8 cellular contexts compared by ENCODE assay signal in genomic region chr19:7534531-7534980, GRCh38. TPM values are rescaled to one million over a fixed set of nuclear protein-coding genes. Genes with fewer than 3 reads are reported as not detected.
A peak's percentile ranks its signal among the peaks of the same experiment; 100 is the strongest.
DNase-seq lines count a peak whose midpoint lies in the region; ATAC-seq and TF ChIP-seq lines count a peak whose summit lies in the region.

No MANE protein-coding gene starts in this region.

- DNase-seq in 8988T, result peak; percentile 73
- DNase-seq in GM12864 (ENCODE audit: low read depth), result no peak
- DNase-seq in MM.1S, result peak; percentile 39
- DNase-seq in activated CD4-positive, alpha-beta T cell treated with anti-CD3 and anti-CD28 coated beads, Interleukin-2, amount 50 U/mL, for 1 hour, result peak; percentile 24
- DNase-seq in epithelial cell of esophagus (ENCODE audit: low read depth), result peak; percentile 59
- DNase-seq in mesothelial cell of epicardium (ENCODE audit: low spot score in 2 of 2, unreplicated experiment in 2 of 2), result peak in 1 of 2 experiments; percentile 69

- no peaks in the 10 kb centered on the region for H3K9me2 ChIP-seq in MM.1S (replicated peaks; ENCODE audit: insufficient read depth, low read length)

- H3K4me1 Mint-ChIP-seq in mesothelial cell of epicardium, result peaks cover 7% of the 10 kb centered on the region
- H3K4me1 Mint-ChIP-seq in stimulated activated naive CD8-positive, alpha-beta T cell treated with anti-CD3 and anti-CD28 coated beads, Interleukin-15, Interleukin-2, amounts not matched to agents 100 ng/mL and 50 ng/mL, for 24 hours (ENCODE audit: low read depth), result peaks cover 23% of the 10 kb centered on the region

- H3K4me1 ChIP-seq in MM.1S (ENCODE audit: low read length), result peaks cover 5% of the 10 kb centered on the region

- H3K36me3 ChIP-seq in MM.1S (replicated peaks; ENCODE audit: insufficient read depth, low read length), result no peaks in the 10 kb centered on the region

- peak overlapping the region; percentile 66; the same call in 1 of the 2 replicates for H3K9ac ChIP-seq in MM.1S (ENCODE audit: low read length)

- H3F3A ChIP-seq in MM.1S (ENCODE audit: insufficient read depth, low read length), result 0 out of 2 replicates have a peak, but pooled peaks cover 2% of the 10 kb centered on the region

- H3K27ac ChIP-seq in MM.1S (ENCODE audit: low read length), result peak overlapping the region; percentile 1; the same call in 1 of the 2 replicates

- no peak for ATAC-seq in HG03460 (IDR thresholded peaks at IDR 0.05; ENCODE audit: unreplicated experiment)

- H3K4me3 Mint-ChIP-seq in mesothelial cell of epicardium, result peak overlapping the region; percentile 94
- peak overlapping the region; percentile 94 for H3K4me3 Mint-ChIP-seq in stimulated activated naive CD8-positive, alpha-beta T cell treated with anti-CD3 and anti-CD28 coated beads, Interleukin-15, Interleukin-2, amounts not matched to agents 100 ng/mL and 50 ng/mL, for 24 hours

- no peaks in the 10 kb centered on the region for H3K79me2 ChIP-seq in MM.1S (ENCODE audit: low read length)

- peak overlapping the region; percentile 98 for H3K27ac Mint-ChIP-seq in mesothelial cell of epicardium
- peak overlapping the region; percentile 83 for H3K27ac Mint-ChIP-seq in stimulated activated naive CD8-positive, alpha-beta T cell treated with anti-CD3 and anti-CD28 coated beads, Interleukin-15, Interleukin-2, amounts not matched to agents 100 ng/mL and 50 ng/mL, for 24 hours

- H2AFZ ChIP-seq in MM.1S (ENCODE audit: low read length), result peak overlapping the region; percentile 91

- H3K4me3 ChIP-seq in GM12864 (ENCODE audit: low read depth, low read length), result peak overlapping the region; percentile 91
- peak overlapping the region; percentile 94 for H3K4me3 ChIP-seq in MM.1S (ENCODE audit: low read length)
- H3K4me3 ChIP-seq in epithelial cell of esophagus (ENCODE audit: low read length), result peak overlapping the region; percentile 93

- peaks cover 10% of the 10 kb centered on the region for H3K36me3 Mint-ChIP-seq in mesothelial cell of epicardium
- peaks cover 18% of the 10 kb centered on the region for H3K36me3 Mint-ChIP-seq in stimulated activated naive CD8-positive, alpha-beta T cell treated with anti-CD3 and anti-CD28 coated beads, Interleukin-15, Interleukin-2, amounts not matched to agents 100 ng/mL and 50 ng/mL, for 24 hours (ENCODE audit: low read depth)

- TF ChIP-seq CTCF in GM12864 (IDR thresholded peaks at IDR 0.05; ENCODE audit: low read depth, low read length, missing control alignments), result no peak
- no peak for TF ChIP-seq CTCF in MM.1S (IDR thresholded peaks at IDR 0.05; ENCODE audit: low read length)
- TF ChIP-seq CTCF in epithelial cell of esophagus (IDR thresholded peaks at IDR 0.05; ENCODE audit: insufficient read depth, low read depth, low read length, missing control alignments), result no peak
- TF ChIP-seq CTCF in mesothelial cell of epicardium (IDR thresholded peaks at IDR 0.05; ENCODE audit: unreplicated experiment), result no peak

- H3K27me3 ChIP-seq in MM.1S (replicated peaks; ENCODE audit: insufficient read depth, low read length), result no peaks in the 10 kb centered on the region

- no peaks in the 10 kb centered on the region for H4K20me1 ChIP-seq in MM.1S (ENCODE audit: insufficient read depth, low read length)

- H3K27me3 Mint-ChIP-seq in mesothelial cell of epicardium (ENCODE audit: low read depth), result no peaks in the 10 kb centered on the region
- no peaks in the 10 kb centered on the region for H3K27me3 Mint-ChIP-seq in stimulated activated naive CD8-positive, alpha-beta T cell treated with anti-CD3 and anti-CD28 coated beads, Interleukin-15, Interleukin-2, amounts not matched to agents 100 ng/mL and 50 ng/mL, for 24 hours

- H3K4me2 ChIP-seq in MM.1S (ENCODE audit: low read depth, low read length), result peak overlapping the region; percentile 91

- H3K9me3 ChIP-seq in MM.1S (replicated peaks; ENCODE audit: insufficient read depth, low read length), result no peaks in the 10 kb centered on the region

- H3K9me3 Mint-ChIP-seq in mesothelial cell of epicardium, result no peaks in the 10 kb centered on the region
- H3K9me3 Mint-ChIP-seq in stimulated activated naive CD8-positive, alpha-beta T cell treated with anti-CD3 and anti-CD28 coated beads, Interleukin-15, Interleukin-2, amounts not matched to agents 100 ng/mL and 50 ng/mL, for 24 hours, result no peaks in the 10 kb centered on the region

RNA-seq across cellular contexts. Expression of gene PNPLA6, which starts 1.0 kb away (rescaled TPM):
- total RNA-seq in mesothelial cell of epicardium, result 100 to 117 TPM (median 112 TPM) in 3 replicates

RNA-seq across cellular contexts. Expression of gene MCOLN1, which starts 12.1 kb away (rescaled TPM):
- total RNA-seq in mesothelial cell of epicardium, result 20.5 to 21.0 TPM (median 20.7 TPM) in 3 replicates

RNA-seq across cellular contexts. Expression of gene ZNF358, which starts 18.7 kb away (rescaled TPM):
- total RNA-seq in mesothelial cell of epicardium, result 67.5 to 68.3 TPM (median 67.9 TPM) in 3 replicates

RNA-seq across cellular contexts. Expression of gene PEX11G, which starts 45.7 kb away (rescaled TPM):
- total RNA-seq in mesothelial cell of epicardium, result 6.5 to 7.3 TPM (median 7.0 TPM) in 3 replicates
